16 cellular contexts compared by ENCODE assay signal in genomic region chr14:76201162-76201561, GRCh38. TPM values are rescaled to one million over a fixed set of nuclear protein-coding genes. Genes with fewer than 3 reads are reported as not detected.
A peak's percentile ranks its signal among the peaks of the same experiment; 100 is the strongest.
DNase-seq lines count a peak whose midpoint lies in the region; ATAC-seq, FAIRE-seq and TF ChIP-seq lines count a peak whose summit lies in the region.
"Had no signal": no experiment of that assay in that cellular context is flagged by ENCODE, and none has a peak within 500 bp of the region (broad histone marks: within the 10 kb centered on the region; RNA-seq: fewer than 3 reads in every experiment).

No MANE protein-coding gene starts in this region.

- dilution Hi-C loops in keratinocyte (cut with MboI; ENCODE audit: extremely low pct_ligation_motif_present, low sequenced_read_pairs) = no loop called here

- no peaks in the 10 kb centered on the region for H3K27me3 ChIP-seq in K562 (ENCODE audit: control insufficient read depth in 2 of 2, insufficient read depth in 2 of 2, low read length in 2 of 2)
- H3K27me3 ChIP-seq in keratinocyte (ENCODE audit: control insufficient read depth, extremely low read depth, insufficient read depth, low read length) = no peaks in the 10 kb centered on the region
- no peaks in the 10 kb centered on the region for H3K27me3 ChIP-seq in transverse colon
- H3K27me3 ChIP-seq in upper lobe of right lung = no peaks in the 10 kb centered on the region
- H3K27me3 ChIP-seq: esophagus squamous epithelium, MG63, right atrium auricular region had no signal

- no peak overlapping the region for H3K4me2 ChIP-seq in K562 (ENCODE audit: insufficient read depth, low read length)
- peak overlapping the region; percentile 23 for H3K4me2 ChIP-seq in keratinocyte (ENCODE audit: control insufficient read depth, extremely low read depth, insufficient read depth, low read depth, low read length)

- H3K27ac ChIP-seq in K562 (ENCODE audit: extremely low read depth, low read depth, low read length) (no peak overlapping the region), keratinocyte (ENCODE audit: control insufficient read depth, insufficient read depth, low read length) (peak overlapping the region; percentile 89), transverse colon (no peak overlapping the region), upper lobe of right lung (no peak overlapping the region)
- H3K27ac ChIP-seq: esophagus squamous epithelium, right atrium auricular region, thoracic aorta had no signal

- H3K36me3 ChIP-seq in K562 (ENCODE audit: control insufficient read depth, insufficient read depth, low read length) = peaks cover 62% of the 10 kb centered on the region
- H3K36me3 ChIP-seq in keratinocyte (ENCODE audit: control insufficient read depth in 2 of 2, extremely low read depth in 1 of 2, insufficient read depth in 2 of 2, low read length in 2 of 2) = peaks cover 24 to 25% of the 10 kb centered on the region in 2 experiments
- peaks cover 0 to 36% (median 10%) of the 10 kb centered on the region in 4 donors for H3K36me3 ChIP-seq in transverse colon
- peaks cover 51% of the 10 kb centered on the region for H3K36me3 ChIP-seq in upper lobe of right lung

- TF ChIP-seq EP300 in K562 (IDR thresholded peaks at IDR 0.05; ENCODE audit: low read length) (no peak), transverse colon (IDR thresholded peaks at IDR 0.05; ENCODE audit: low read depth) (no peak)

- H3K9me3 ChIP-seq in K562 (replicated peaks; ENCODE audit: control insufficient read depth, insufficient read depth, low read depth, low read length) (no peaks in the 10 kb centered on the region), keratinocyte (ENCODE audit: control insufficient read depth, low read depth, low read length) (no peaks in the 10 kb centered on the region), transverse colon (no peaks in the 10 kb centered on the region), upper lobe of right lung (no peaks in the 10 kb centered on the region)
- H3K9me3 ChIP-seq: esophagus squamous epithelium, MG63, right atrium auricular region, thoracic aorta had no signal

- intact Hi-C loops in K562 (cut with micrococcal nuclease) = loop anchor here (5.0 kb wide), 1 partner anchor 56 kb away; no protein-coding TSS in a partner anchor
- intact Hi-C loops in transverse colon (cut with DNase I; ENCODE audit: low total_unique reads) = no loop called here
- intact Hi-C loops in upper lobe of right lung (cut with DNase I) = no loop called here

- TF ChIP-seq CTCF in K562 (IDR thresholded peaks at IDR 0.05 in 2 of 3, conservative IDR thresholded peaks at IDR 0.05 in 1 of 3; ENCODE audit: insufficient read depth in 2 of 3, low read depth in 1 of 3, low read length in 3 of 3) (no peak), keratinocyte (optimal IDR thresholded peaks at IDR 0.05 in 1 of 3, IDR thresholded peaks at IDR 0.05 in 1 of 3, conservative IDR thresholded peaks at IDR 0.05 in 1 of 3; ENCODE audit: extremely low read depth in 1 of 3, insufficient read depth in 2 of 3, low read length in 3 of 3) (no peak), transverse colon (IDR thresholded peaks at IDR 0.05) (no peak), upper lobe of right lung (IDR thresholded peaks at IDR 0.05) (no peak)

- TF ChIP-seq RAD21 in K562 (CRISPR knock-in tag; conservative IDR thresholded peaks at IDR 0.05 in 1 of 2, IDR thresholded peaks at IDR 0.05 in 1 of 2) = no peak

- no peaks in the 10 kb centered on the region for H4K20me1 ChIP-seq in K562 (replicated peaks; ENCODE audit: control insufficient read depth, insufficient read depth, low read length)
- no peaks in the 10 kb centered on the region for H4K20me1 ChIP-seq in keratinocyte (ENCODE audit: control insufficient read depth, extremely low read depth, insufficient read depth, low read length)

- H3K9ac ChIP-seq in K562 (ENCODE audit: insufficient read depth in 1 of 2, low read depth in 2 of 2, low read length in 2 of 2) (no peak overlapping the region), keratinocyte (ENCODE audit: control insufficient read depth, extremely low read depth, insufficient read depth, low read length) (peak overlapping the region; percentile 62)

- ATAC-seq in K562 = no peak
- ATAC-seq in upper lobe of right lung = no peak

- FAIRE-seq in HTR-8/SVneo (lab: Jason Lieb, UNC) (peak; percentile 63), K562 (lab: Jason Lieb, UNC) (no peak), keratinocyte (lab: Jason Lieb, UNC) (peak; percentile 46)
- FAIRE-seq: D721Med, islet of Langerhans had no signal

- TF ChIP-seq POLR2A in K562 (conservative IDR thresholded peaks at IDR 0.05) (no peak), transverse colon (IDR thresholded peaks at IDR 0.05) (no peak)

- no TSS peak for BruUV-seq in K562 (replicated peaks; lab: Mats Ljungman, UMichigan)

- H3K79me2 ChIP-seq in K562 (ENCODE audit: control insufficient read depth, insufficient read depth, low read length) = no peaks in the 10 kb centered on the region; the same call in 2 of the 3 replicates
- no peaks in the 10 kb centered on the region for H3K79me2 ChIP-seq in keratinocyte (ENCODE audit: control insufficient read depth, insufficient read depth, low read length)

- no peak overlapping the region for H2AFZ ChIP-seq in K562 (ENCODE audit: low read depth, low read length)
- peak overlapping the region; percentile 50 for H2AFZ ChIP-seq in keratinocyte (ENCODE audit: control insufficient read depth, low read length)

- POLR2A ChIA-PET in K562 (lab: Yijun Ruan, JAX) = no interaction called here

- CTCF ChIA-PET in K562 (lab: Yijun Ruan, JAX; ENCODE audit: low intra/inter-chr PET ratio) = no interaction called here

- WGBS in K562 (ENCODE audit: insufficient coverage, low coverage, missing lambda C conversion rate) = 95% methylated on average over 5 of the region's 5 CpGs
- 94 to 99% methylated on average over 5 of the region's 5 CpGs for WGBS in transverse colon (ENCODE audit: low coverage in 1 of 2), 2 donors

- no peaks in the 10 kb centered on the region for H3K9me1 ChIP-seq in K562 (ENCODE audit: control insufficient read depth, insufficient read depth, low read length)
- peaks cover 3% of the 10 kb centered on the region for H3K9me1 ChIP-seq in keratinocyte (ENCODE audit: control insufficient read depth, extremely low read depth, insufficient read depth, low read length)

- no peak overlapping the region for H3K4me3 ChIP-seq in K562
- H3K4me3 ChIP-seq in keratinocyte (ENCODE audit: control insufficient read depth in 2 of 3, extremely low read depth in 1 of 3, insufficient read depth in 2 of 3, low read depth in 1 of 3, low read length in 3 of 3) = no peak overlapping the region
- H3K4me3 ChIP-seq in transverse colon = no peak overlapping the region
- no peak overlapping the region for H3K4me3 ChIP-seq in upper lobe of right lung
- H3K4me3 ChIP-seq: esophagus squamous epithelium, MG63, right atrium auricular region, thoracic aorta had no signal

- peak; percentile 40 for DNase-seq in Caki2 (ENCODE audit: low read depth)
- DNase-seq in HTR-8/SVneo (ENCODE audit: insufficient read length, low spot score) = peak; percentile 62
- DNase-seq in K562 (ENCODE audit: extremely low read depth in 1 of 4, low spot score in 3 of 4) = no peak
- DNase-seq in keratinocyte (ENCODE audit: low read depth, low spot score) = peak; percentile 49
- DNase-seq in NCI-H2227 (lab: John Stamatoyannopoulos, UW; ENCODE audit: unreplicated experiment) = no peak
- DNase-seq in transverse colon = no peak
- DNase-seq in upper lobe of right lung = no peak
- DNase-seq in activated CD4-positive, alpha-beta T cell treated with anti-CD3 and anti-CD28 coated beads, Interleukin-2, amount 50 U/mL, for 4 hours = no peak
- DNase-seq: esophagus squamous epithelium, MG63, naive B cell, NCI-H345 had no signal

- in situ Hi-C loops in Caki2 (cut with HindIII; ENCODE audit: low pct_unique_long_range_greater_than_20kb, low sequenced_read_pairs) = no loop called here
- in situ Hi-C loops in K562 (cut with MboI) = no loop called here
- in situ Hi-C loops in transverse colon (cut with MboI; ENCODE audit: low pct_ligation_motif_present in 1 of 4, low pct_unique_long_range_greater_than_20kb in 1 of 4, low sequenced_read_pairs in 3 of 4) = no loop called here

- H3K4me1 ChIP-seq in K562 (replicated peaks in 1 of 2; ENCODE audit: control insufficient read depth in 2 of 2, insufficient read depth in 2 of 2, low read length in 2 of 2) = peaks cover 0 to 7% of the 10 kb centered on the region in 2 experiments; a peak in 2 of 5 replicates
- H3K4me1 ChIP-seq in keratinocyte (ENCODE audit: control insufficient read depth, extremely low read depth, insufficient read depth, low read length) = peaks cover 27% of the 10 kb centered on the region
- peaks cover 0 to 4% (median 0%) of the 10 kb centered on the region in 4 donors for H3K4me1 ChIP-seq in transverse colon
- no peaks in the 10 kb centered on the region for H3K4me1 ChIP-seq in upper lobe of right lung
- H3K4me1 ChIP-seq: right atrium auricular region had no signal

RNA-seq across cellular contexts. Expression of gene GPATCH2L, which starts 49.4 kb away (rescaled TPM):
- total RNA-seq in Caki2 (2014; rRNA removed; shearing (Covaris generic); ENCODE audit: low replicate concordance) = 14.0 and 16.0 TPM in 2 replicates
- 105 and 137 TPM in 2 replicates for total RNA-seq in K562 (2011; cell fraction: chromatin; rRNA removed; ENCODE audit: low replicate concordance)
- 40.7 and 48.0 TPM in 2 replicates for total RNA-seq in K562 (2011; cell fraction: nucleolus; rRNA removed)
- 81.2 and 120 TPM in 2 replicates for total RNA-seq in K562 (2011; cell fraction: nucleoplasm; rRNA removed)
- total RNA-seq in K562 (2014; rRNA removed) (16.4 and 18.3 TPM in 2 replicates), K562 (2014; rRNA removed; fragmentation: Illumina TruSeq; extraction: Trizol) (22.9 and 27.6 TPM in 2 replicates), K562 (2015; rRNA removed; fragmentation: Illumina TruSeq; extraction: Trizol) (20.0 and 20.7 TPM in 2 replicates), K562 (2021) (30.7 and 32.8 TPM in 2 replicates), transverse colon (100 to 1,000 TPM in 1 of 4 donors, 10 to 100 TPM in 3; 42.3 to 180 (median 60.9) TPM), upper lobe of right lung (46.5 TPM)
- polyA plus RNA-seq in K562 (2011; rRNA removed) (36.2 and 39.6 TPM in 2 replicates), K562 (2014; fragmentation: Illumina TruSeq; extraction: Trizol) (20.2 and 20.9 TPM in 2 replicates), K562 (2014; fragmentation: Nextera tagmentation; extraction: Ambion mirVana) (10 to 100 TPM; 13.1 to 19.1 TPM), K562 (2014; rRNA removed) (15.2 and 17.7 TPM in 2 replicates), keratinocyte (19.0 to 31.2 TPM (median 28.8 TPM) in 3 replicates)
- 14.8 and 23.2 TPM in 2 replicates for polyA plus RNA-seq in K562 (2011; cell fraction: cytosol; rRNA removed)
- 101 and 106 TPM in 2 replicates for polyA plus RNA-seq in K562 (2011; cell fraction: nucleus; rRNA removed)
- 15.6 and 17.7 TPM in 2 replicates for polyA plus RNA-seq in K562 (2012)
- polyA minus RNA-seq in K562 (2011; rRNA and poly(A)+ RNA removed) = 71.2 and 73.2 TPM in 2 replicates
- polyA minus RNA-seq in K562 (2011; cell fraction: cytosol; rRNA and poly(A)+ RNA removed) = 16.9 and 20.9 TPM in 2 replicates
- 81.6 and 117 TPM in 2 replicates for polyA minus RNA-seq in K562 (2011; cell fraction: nucleus; rRNA and poly(A)+ RNA removed)
- 22.8 TPM for polyA plus RNA-seq in keratinocyte (2011; ENCODE audit: low read depth)
- 9.6 and 14.6 TPM in 2 replicates for polyA plus RNA-seq in keratinocyte (2011; cell fraction: cytosol; rRNA removed)
- 54.2 and 60.8 TPM in 2 replicates for polyA plus RNA-seq in keratinocyte (2011; cell fraction: nucleus; rRNA removed)
- polyA plus RNA-seq in keratinocyte (2012; ENCODE audit: low replicate concordance) = 12.1 and 13.7 TPM in 2 replicates
- polyA minus RNA-seq in keratinocyte = 64.3 to 75.6 TPM (median 65.9 TPM) in 3 replicates
- polyA minus RNA-seq in keratinocyte (2011; cell fraction: cytosol; rRNA and poly(A)+ RNA removed) = 23.0 TPM
- polyA minus RNA-seq in keratinocyte (2011; cell fraction: nucleus; rRNA and poly(A)+ RNA removed) = 50.1 and 99.1 TPM in 2 replicates

Comparison
In these comparisons a context has a peak if more than half of its experiments do, and no peak if none do; other contexts are left out.
1. DNase-seq: peak in Caki2 (single experiment), HTR-8/SVneo (single experiment) and keratinocyte (single experiment); none in K562 (0 of 4), NCI-H2227 (single experiment), transverse colon (single experiment), upper lobe of right lung (single experiment) and activated CD4-positive, alpha-beta T cell treated with anti-CD3 and anti-CD28 coated beads, Interleukin-2, amount 50 U/mL, for 4 hours (0 of 2).